Comparison of ENCODE assay signal across 11 cellular contexts in the genomic region with DNA sequence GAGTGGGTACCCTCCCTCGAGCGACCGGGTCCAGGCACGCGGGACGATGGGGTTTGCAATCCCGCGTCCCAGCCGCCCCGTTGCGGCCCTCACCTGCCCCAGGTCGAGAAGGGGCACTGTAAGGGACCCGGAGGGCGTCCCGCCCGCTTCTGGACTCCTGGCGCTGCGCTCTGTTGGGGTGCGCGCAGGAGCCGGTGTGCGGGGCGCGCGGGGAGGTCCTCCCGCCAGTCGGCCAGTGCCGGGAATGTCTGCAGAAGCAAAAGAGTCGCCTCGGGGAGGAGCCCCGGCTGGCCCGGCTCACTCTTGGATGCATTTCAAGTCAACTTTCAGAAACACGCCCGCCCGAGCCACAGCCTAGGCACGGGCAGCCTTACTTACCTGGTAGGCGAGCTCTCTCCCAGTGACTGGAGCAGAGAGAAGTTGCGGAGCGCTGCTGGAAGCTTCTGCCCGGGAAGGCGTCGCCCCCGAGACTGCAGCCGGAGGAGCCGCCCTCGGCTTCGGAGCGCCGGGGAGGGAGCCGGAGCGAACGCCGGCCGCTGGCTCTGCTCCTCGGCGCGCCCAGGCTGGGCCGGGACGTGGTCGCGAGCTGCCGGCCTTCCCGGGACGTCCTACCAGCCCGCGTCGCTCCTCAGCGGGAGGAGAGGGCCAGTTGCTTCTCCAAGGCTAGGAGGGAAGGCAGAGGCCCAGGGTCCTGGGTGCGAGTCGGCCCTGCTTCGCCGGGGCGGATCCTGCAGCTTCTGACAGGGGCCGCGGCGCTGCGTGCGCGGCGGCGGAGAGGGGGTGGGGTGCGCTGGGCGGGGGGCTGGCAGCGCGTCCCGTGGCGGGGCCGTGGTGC. TPM values are rescaled to one million over a fixed set of nuclear protein-coding genes. Genes with fewer than 3 reads are reported as not detected.
DNase-seq lines count a peak whose midpoint lies in the region; ATAC-seq and TF ChIP-seq lines count a peak whose summit lies in the region.
"Had no signal": no experiment of that assay in that cellular context is flagged by ENCODE, and none has a peak within 500 bp of the region (broad histone marks: within the 10 kb centered on the region; RNA-seq: fewer than 3 reads in every experiment).

A gene (minus strand): TSS at position 739 of the 835 bp plus-strand sequence. CDS start 1,156 bp downstream, outside the sequence.

- WGBS in spleen, 5 donors = 2 to 5% (median 4%) methylated on average over 7 to 88 of the region's 88 CpGs

- TF ChIP-seq CTCF in HEK293 (tag by site-specific recombination; IDR thresholded peaks at IDR 0.05) (no peak), coronary artery (IDR thresholded peaks at IDR 0.05) (no peak), spleen (IDR thresholded peaks at IDR 0.05 in 8 of 11, conservative IDR thresholded peaks at IDR 0.05 in 3 of 11) (no peak)

- H3K27ac ChIP-seq in HEK293 (ENCODE audit: extremely low read depth, low read depth, low read length) (no peak within 1 kb of the TSS), coronary artery (peak within 1 kb of the TSS in 1 of 2 donors; percentile 17), spleen (no peak within 1 kb of the TSS)
- H3K27ac ChIP-seq: HL-60 had no signal

- ATAC-seq in GM21423 (IDR thresholded peaks at IDR 0.05; ENCODE audit: unreplicated experiment) (no peak), HG03025 (IDR thresholded peaks at IDR 0.05; ENCODE audit: low FRiP score, unreplicated experiment) (no peak)

- H3K4me3 ChIP-seq in HEK293 (ENCODE audit: low read depth, low read length) = peak within 1 kb of the TSS; percentile 17
- H3K4me3 ChIP-seq in coronary artery = peak within 1 kb of the TSS; percentile 69
- peak within 1 kb of the TSS in 7 of 8 donors; percentile 11 to 53 (median 19) for H3K4me3 ChIP-seq in spleen

- H3K4me1 ChIP-seq in HEK293 (ENCODE audit: control insufficient read depth, insufficient read depth, low read length) = no peaks in the 10 kb centered on the region
- H3K4me1 ChIP-seq in spleen = peaks cover 4 to 53% (median 40%) of the 10 kb centered on the region in 6 donors

- POLR2A ChIA-PET in HEK293 (lab: Yijun Ruan, JAX) = no interaction called here

- H3K27me3 ChIP-seq in spleen (replicated peaks in 1 of 7) = peaks cover 12 to 100% (median 71%) of the 10 kb centered on the region in 7 donors

- CTCF ChIA-PET in HEK293 (lab: Yijun Ruan, JAX) = interaction anchor here (0.6 to 1.9 kb wide), 4 partner anchors 11 to 236 kb away, joined by 3 to 5 read pairs (median 4); no protein-coding TSS in a partner anchor

- H3K36me3 ChIP-seq in HEK293 (ENCODE audit: control insufficient read depth in 2 of 2, insufficient read depth in 1 of 2, low read length in 2 of 2) = no peaks in the 10 kb centered on the region
- H3K36me3 ChIP-seq in spleen = no peaks in the 10 kb centered on the region

- intact Hi-C loops in spleen (cut with DNase I; ENCODE audit: low total_unique reads) = no loop called here

- no peak for TF ChIP-seq POLR2A in spleen (IDR thresholded peaks at IDR 0.05)

- H3K9me3 ChIP-seq in HEK293 (ENCODE audit: control insufficient read depth, insufficient read depth, low read depth, low read length) = no peaks in the 10 kb centered on the region
- no peaks in the 10 kb centered on the region for H3K9me3 ChIP-seq in spleen

- no peak for DNase-seq in coronary artery (ENCODE audit: low spot score)
- DNase-seq in left kidney (ENCODE audit: low read depth, low spot score) = peak; percentile 56
- no peak for DNase-seq in spleen
- no peak for DNase-seq in central memory CD4-positive, alpha-beta T cell
- DNase-seq in NCI-H446 treated with DMSO at 0.1 percent for 48 hours (lab: John Stamatoyannopoulos, UW) = no peak
- DNase-seq: activated CD4-positive, alpha-beta memory T cell treated with anti-CD3 and anti-CD28 coated beads for 36 hours had no signal

TF ChIP-seq in HEK293, 187 proteins besides CTCF, POLR2A, EP300 and RAD21:
- TF ChIP-seq BCL11B (tag by site-specific recombination; IDR thresholded peaks at IDR 0.05; ENCODE audit: low read depth) (no peak), ZNF2 (tag by site-specific recombination; IDR thresholded peaks at IDR 0.05) (no peak), ZNF266 (tag by site-specific recombination; IDR thresholded peaks at IDR 0.05; ENCODE audit: low read depth) (no peak), ZNF169 (tag by site-specific recombination; IDR thresholded peaks at IDR 0.05) (no peak), ZBTB17 (tag by site-specific recombination; IDR thresholded peaks at IDR 0.05) (no peak), KLF7 (tag by site-specific recombination; IDR thresholded peaks at IDR 0.05; ENCODE audit: borderline replicate concordance) (no peak), ZNF140 (tag by site-specific recombination; IDR thresholded peaks at IDR 0.05) (no peak), ZFP41 (tag by site-specific recombination; IDR thresholded peaks at IDR 0.05; ENCODE audit: borderline replicate concordance) (no peak), KLF8 (tag by site-specific recombination; IDR thresholded peaks at IDR 0.05) (no peak), ZNF292 (tag by site-specific recombination; IDR thresholded peaks at IDR 0.05; ENCODE audit: borderline replicate concordance, low read depth) (no peak), ZIC2 (tag by site-specific recombination; IDR thresholded peaks at IDR 0.05) (no peak), ZNF626 (tag by site-specific recombination; IDR thresholded peaks at IDR 0.05) (no peak), SP2 (tag by site-specific recombination; IDR thresholded peaks at IDR 0.05) (no peak)
- TF ChIP-seq, protein P1, sequence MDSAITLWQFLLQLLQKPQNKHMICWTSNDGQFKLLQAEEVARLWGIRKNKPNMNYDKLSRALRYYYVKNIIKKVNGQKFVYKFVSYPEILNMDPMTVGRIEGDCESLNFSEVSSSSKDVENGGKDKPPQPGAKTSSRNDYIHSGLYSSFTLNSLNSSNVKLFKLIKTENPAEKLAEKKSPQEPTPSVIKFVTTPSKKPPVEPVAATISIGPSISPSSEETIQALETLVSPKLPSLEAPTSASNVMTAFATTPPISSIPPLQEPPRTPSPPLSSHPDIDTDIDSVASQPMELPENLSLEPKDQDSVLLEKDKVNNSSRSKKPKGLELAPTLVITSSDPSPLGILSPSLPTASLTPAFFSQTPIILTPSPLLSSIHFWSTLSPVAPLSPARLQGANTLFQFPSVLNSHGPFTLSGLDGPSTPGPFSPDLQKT (IDR thresholded peaks at IDR 0.05; ENCODE audit: borderline replicate concordance, low read depth, low read length) = no peak

RNA-seq across cellular contexts. Expression of the gene that starts here (rescaled TPM):
- not detected for total RNA-seq in spleen
- not detected for polyA plus RNA-seq in spleen
- total RNA-seq: activated CD4-positive, alpha-beta memory T cell treated with anti-CD3 and anti-CD28 coated beads for 36 hours; myocyte had no signal

Comparison
In these comparisons a context has a peak if more than half of its experiments do, and no peak if none do; other contexts are left out.
1. H3K4me3 ChIP-seq: peak in every context shown above with its lines; median percentile 69 in coronary artery; 19 in spleen; 17 in HEK293.